Comparison of ENCODE assay signal across 14 cellular contexts in genomic region chr7:130321542-130322229, GRCh38. TPM values are rescaled to one million over a fixed set of nuclear protein-coding genes. Genes with fewer than 3 reads are reported as not detected.
"Had no signal": no experiment of that assay in that cellular context is flagged by ENCODE, and none has a peak within 500 bp of the region (broad histone marks: within the 10 kb centered on the region; RNA-seq: fewer than 3 reads in every experiment).

No MANE protein-coding gene starts in this region.

RNA-seq across cellular contexts. Expression of gene CPA5, which starts 22.9 kb away (rescaled TPM):
- total RNA-seq: cardiac muscle cell, chondrocyte, dermis blood vessel endothelial cell, endothelial cell of umbilical vein, gastrocnemius medialis, heart left ventricle, liver, natural killer cell, pulmonary artery endothelial cell, subcutaneous adipose tissue, thyroid gland, urinary bladder had no signal
- polyA plus RNA-seq: endothelial cell of umbilical vein, heart left ventricle had no signal

RNA-seq across cellular contexts. Expression of gene CPA4, which starts 28.7 kb away (rescaled TPM):
- total RNA-seq: activated CD4-positive, alpha-beta T cell treated with anti-CD3 and anti-CD28 coated beads, Interleukin-2, amount 10 ng/mL, durations not matched to agents 24 days and 14 days; activated CD8-positive, alpha-beta T cell treated with anti-CD3 and anti-CD28 coated beads, Interleukin-2, amount 10 ng/mL, durations not matched to agents 7 days and 5 days; cardiac muscle cell; endothelial cell of umbilical vein; gastrocnemius medialis; natural killer cell; thyroid gland had no signal
- polyA plus RNA-seq: urinary bladder had no signal

RNA-seq across cellular contexts. Expression of gene CPA2, which starts 55.0 kb away (rescaled TPM):
- total RNA-seq: activated CD8-positive, alpha-beta T cell treated with anti-CD3 and anti-CD28 coated beads, Interleukin-2, amount 10 ng/mL, durations not matched to agents 7 days and 5 days; chondrocyte; dermis blood vessel endothelial cell; endothelial cell of umbilical vein; gastrocnemius medialis; liver; natural killer cell; pulmonary artery endothelial cell; subcutaneous adipose tissue; thyroid gland; urinary bladder had no signal
- polyA plus RNA-seq: endothelial cell of umbilical vein, liver had no signal

RNA-seq across cellular contexts. Expression of gene CPA1, which starts 58.6 kb away (rescaled TPM):
- total RNA-seq: activated CD4-positive, alpha-beta T cell treated with anti-CD3 and anti-CD28 coated beads, Interleukin-2, amount 10 ng/mL, durations not matched to agents 24 days and 14 days; activated CD8-positive, alpha-beta T cell treated with anti-CD3 and anti-CD28 coated beads, Interleukin-2, amount 10 ng/mL, durations not matched to agents 7 days and 5 days; dermis blood vessel endothelial cell; endothelial cell of umbilical vein; gastrocnemius medialis; natural killer cell; pulmonary artery endothelial cell had no signal
- polyA plus RNA-seq: endothelial cell of umbilical vein had no signal
